In genomic region chr10:64873959-64874358, GRCh38 we compare ENCODE assay signal across 26 cellular contexts.
"Had no signal": no experiment of that assay in that cellular context is flagged by ENCODE, and none has a peak within 500 bp of the region (broad histone marks: within the 10 kb centered on the region; RNA-seq: fewer than 3 reads in every experiment).

No MANE protein-coding gene starts in this region.

- H3K27me3 ChIP-seq: MG63 had no signal

- H3K27ac Mint-ChIP-seq: activated B cell treated with CpG ODN at 0.5 μM for 24 hours; activated CD4-positive, alpha-beta T cell treated with anti-CD3 and anti-CD28 coated beads, Interleukin-2, amount 10 ng/mL, durations not matched to agents 24 days and 14 days; activated CD8-positive, alpha-beta memory T cell treated with anti-CD3 and anti-CD28 coated beads, Interleukin-2, amount 10 ng/mL, durations not matched to agents 7 days and 5 days; activated naive CD8-positive, alpha-beta T cell; activated T-cell treated with anti-CD3 and anti-CD28 coated beads, Interleukin-2, amount 50 U/mL, for 24 hours; activated T-helper 1 cell treated with anti-CD3 and anti-CD28 coated beads, Interleukin-12 subunit alpha, Interleukin-12 subunit beta, Interleukin-2, Interleukin-4 antibody, amounts not matched to agents 30 ng/mL and 10 ng/mL and 1 ng/mL, durations not matched to agents 14 hours and 24 hours and 36 hours; T-helper 17 cell had no signal

- H3K4me1 Mint-ChIP-seq: activated B cell treated with CpG ODN at 0.5 μM for 24 hours; activated CD4-positive, alpha-beta T cell treated with anti-CD3 and anti-CD28 coated beads, Interleukin-2, amount 10 ng/mL, durations not matched to agents 24 days and 14 days; activated CD8-positive, alpha-beta memory T cell treated with anti-CD3 and anti-CD28 coated beads, Interleukin-2, amount 10 ng/mL, durations not matched to agents 7 days and 5 days; T-helper 17 cell had no signal

- H3K4me3 ChIP-seq: MG63, PC-9 had no signal

- H3K9ac ChIP-seq: KMS-11 had no signal

- H3K27me3 Mint-ChIP-seq: activated B cell treated with CpG ODN at 0.5 μM for 24 hours; activated CD4-positive, alpha-beta T cell treated with anti-CD3 and anti-CD28 coated beads, Interleukin-2, amount 10 ng/mL, durations not matched to agents 24 days and 14 days; activated CD8-positive, alpha-beta memory T cell treated with anti-CD3 and anti-CD28 coated beads, Interleukin-2, amount 10 ng/mL, durations not matched to agents 7 days and 5 days; activated naive CD8-positive, alpha-beta T cell; activated T-cell treated with anti-CD3 and anti-CD28 coated beads, Interleukin-2, amount 50 U/mL, for 24 hours; T-helper 17 cell had no signal

- H3K36me3 Mint-ChIP-seq: activated CD8-positive, alpha-beta memory T cell treated with anti-CD3 and anti-CD28 coated beads, Interleukin-2, amount 10 ng/mL, durations not matched to agents 7 days and 5 days; activated naive CD8-positive, alpha-beta T cell had no signal

- H3K4me2 ChIP-seq: KMS-11, PC-9 had no signal

- ATAC-seq: activated CD8-positive, alpha-beta memory T cell treated with anti-CD3 and anti-CD28 coated beads, Interleukin-2, amount 10 ng/mL, durations not matched to agents 7 days and 5 days; T-helper 17 cell had no signal

- H3K4me3 Mint-ChIP-seq: activated B cell treated with CpG ODN at 0.5 μM for 24 hours; activated CD4-positive, alpha-beta T cell treated with anti-CD3 and anti-CD28 coated beads, Interleukin-2, amount 10 ng/mL, durations not matched to agents 24 days and 14 days; activated CD8-positive, alpha-beta memory T cell treated with anti-CD3 and anti-CD28 coated beads, Interleukin-2, amount 10 ng/mL, durations not matched to agents 7 days and 5 days; activated naive CD8-positive, alpha-beta T cell; activated T-cell treated with anti-CD3 and anti-CD28 coated beads, Interleukin-2, amount 50 U/mL, for 24 hours; activated T-helper 1 cell treated with anti-CD3 and anti-CD28 coated beads, Interleukin-12 subunit alpha, Interleukin-12 subunit beta, Interleukin-2, Interleukin-4 antibody, amounts not matched to agents 30 ng/mL and 10 ng/mL and 1 ng/mL, durations not matched to agents 14 hours and 24 hours and 36 hours; T-helper 17 cell had no signal

- DNase-seq: activated B cell treated with CpG ODN at 0.5 μM for 24 hours; activated CD4-positive, alpha-beta T cell treated with anti-CD3 and anti-CD28 coated beads for 1 hour; activated CD4-positive, alpha-beta T cell treated with anti-CD3 and anti-CD28 coated beads, Interleukin-2, amount 10 ng/mL, durations not matched to agents 24 days and 14 days; activated CD4-positive, alpha-beta T cell treated with anti-CD3 and anti-CD28 coated beads, Interleukin-2, amount 50 U/mL, for 48 hours; activated CD8-positive, alpha-beta memory T cell treated with anti-CD3 and anti-CD28 coated beads, Interleukin-2, amount 10 ng/mL, durations not matched to agents 7 days and 5 days; activated effector memory CD4-positive, alpha-beta T cell treated with Interleukin-2 at 50 U/mL for 16 hours; activated naive CD4-positive, alpha-beta T cell; activated T-cell treated with anti-CD3 and anti-CD28 coated beads, Interleukin-2, amount 50 U/mL, for 24 hours; amygdala; caudate nucleus; MG63; MV-4-11; NCI-H1092 treated with DMSO at 0.1 percent for 48 hours; NCI-H1417 treated with DMSO at 0.1 percent for 48 hours; NCI-H1694; NCI-H2029; NCI-H345; NCI-H510A; NCI-H69; PC-9; SHP77 treated with DMSO at 0.1 percent for 48 hours; T-helper 17 cell; T-helper 9 cell had no signal

- H3K9me3 Mint-ChIP-seq: activated B cell treated with CpG ODN at 0.5 μM for 24 hours; activated CD4-positive, alpha-beta T cell treated with anti-CD3 and anti-CD28 coated beads, Interleukin-2, amount 10 ng/mL, durations not matched to agents 24 days and 14 days; activated T-helper 1 cell treated with anti-CD3 and anti-CD28 coated beads, Interleukin-12 subunit alpha, Interleukin-12 subunit beta, Interleukin-2, Interleukin-4 antibody, amounts not matched to agents 30 ng/mL and 10 ng/mL and 1 ng/mL, durations not matched to agents 14 hours and 24 hours and 36 hours had no signal

- H3K27ac ChIP-seq: KMS-11, PC-9 had no signal

- H2AFZ ChIP-seq: PC-9 had no signal

- H3K36me3 ChIP-seq: MG63 had no signal

- H3K9me3 ChIP-seq: MG63 had no signal
